33 cellular contexts compared by ENCODE assay signal in the genomic region with DNA sequence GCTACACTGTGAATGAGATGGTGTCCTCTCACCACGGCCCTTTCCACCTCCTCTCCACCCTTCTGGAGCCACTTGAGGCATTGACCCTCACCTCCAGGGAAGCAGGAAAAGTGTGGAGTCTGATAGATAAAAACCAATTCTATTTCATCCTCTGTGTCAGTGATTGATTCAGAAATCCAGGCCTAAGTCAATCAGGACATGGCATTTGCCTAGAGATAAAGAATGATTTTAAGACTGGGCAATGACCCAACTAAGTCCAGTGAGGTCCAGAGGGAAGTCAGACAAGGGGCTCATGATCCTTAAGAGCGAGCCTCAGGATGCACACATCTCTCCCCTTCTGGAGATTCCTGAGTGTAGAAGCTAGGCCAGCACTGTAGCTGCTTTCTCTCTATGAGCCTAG.
"Had no signal": no experiment of that assay in that cellular context is flagged by ENCODE, and none has a peak within 500 bp of the region (broad histone marks: within the 10 kb centered on the region; RNA-seq: fewer than 3 reads in every experiment).

No MANE protein-coding gene starts in this region.

- H3K27me3 ChIP-seq: adrenal gland, ascending aorta, breast epithelium, cardiac muscle cell, dorsolateral prefrontal cortex had no signal

- H3K4me3 ChIP-seq: adrenal gland, ascending aorta, breast epithelium, cardiac muscle cell, coronary artery, dorsolateral prefrontal cortex had no signal

- H3K9me3 ChIP-seq: adrenal gland, ascending aorta, breast epithelium had no signal

- H3K27ac Mint-ChIP-seq: activated B cell treated with CpG ODN at 0.5 μM for 24 hours; activated CD4-positive, alpha-beta memory T cell treated with anti-CD3 and anti-CD28 coated beads for 36 hours; activated CD4-positive, alpha-beta T cell treated with anti-CD3 and anti-CD28 coated beads, Interleukin-2, amount 10 ng/mL, durations not matched to agents 24 days and 14 days; activated CD8-positive, alpha-beta memory T cell treated with anti-CD3 and anti-CD28 coated beads, Interleukin-2, amount 10 ng/mL, durations not matched to agents 7 days and 5 days; activated CD8-positive, alpha-beta T cell treated with anti-CD3 and anti-CD28 coated beads, Interleukin-2, amount 10 ng/mL, durations not matched to agents 7 days and 5 days; activated naive CD4-positive, alpha-beta T cell treated with anti-CD3 and anti-CD28 coated beads for 36 hours; activated naive CD4-positive, alpha-beta T cell treated with anti-CD3 and anti-CD28 coated beads, Interleukin-2, amount 50 U/mL, for 24 hours; activated naive CD8-positive, alpha-beta T cell treated with anti-CD3 and anti-CD28 coated beads for 36 hours; activated naive CD8-positive, alpha-beta T cell treated with anti-CD3 and anti-CD28 coated beads, Interleukin-2, amount 50 U/mL, for 24 hours; activated T-helper 1 cell treated with anti-CD3 and anti-CD28 coated beads, Interleukin-12 subunit alpha, Interleukin-12 subunit beta, Interleukin-2, Interleukin-4 antibody, amounts not matched to agents 30 ng/mL and 10 ng/mL and 1 ng/mL, durations not matched to agents 14 hours and 24 hours and 36 hours; activated T-helper 2 cell treated with anti-CD3 and anti-CD28 coated beads, Interferon-gamma antibody, Interleukin-2, Interleukin-4, amounts not matched to agents 10 μg/mL and 5 μg/mL and 100 μg/mL, durations not matched to agents 14 hours and 24 hours and 36 hours; dendritic cell treated with granulocyte-macrophage colony-stimulating factor and Interleukin-4, amounts not matched to agents 40 ng/mL and 50 ng/mL, for 4 days; endodermal cell; T-helper 17 cell; T-helper 2 cell treated with Interferon-gamma antibody and Interleukin-4, amounts not matched to agents 5 μg/mL and 100 μg/mL, for 36 hours had no signal

- H3K4me3 Mint-ChIP-seq: activated B cell treated with CpG ODN at 0.5 μM for 24 hours; activated CD4-positive, alpha-beta memory T cell treated with anti-CD3 and anti-CD28 coated beads for 36 hours; activated CD4-positive, alpha-beta T cell treated with anti-CD3 and anti-CD28 coated beads, Interleukin-2, amount 10 ng/mL, durations not matched to agents 24 days and 14 days; activated CD8-positive, alpha-beta memory T cell treated with anti-CD3 and anti-CD28 coated beads, Interleukin-2, amount 10 ng/mL, durations not matched to agents 7 days and 5 days; activated CD8-positive, alpha-beta T cell treated with anti-CD3 and anti-CD28 coated beads, Interleukin-2, amount 10 ng/mL, durations not matched to agents 7 days and 5 days; activated naive CD4-positive, alpha-beta T cell treated with anti-CD3 and anti-CD28 coated beads for 36 hours; activated naive CD4-positive, alpha-beta T cell treated with anti-CD3 and anti-CD28 coated beads, Interleukin-2, amount 50 U/mL, for 24 hours; activated naive CD8-positive, alpha-beta T cell treated with anti-CD3 and anti-CD28 coated beads for 36 hours; activated naive CD8-positive, alpha-beta T cell treated with anti-CD3 and anti-CD28 coated beads, Interleukin-2, amount 50 U/mL, for 24 hours; activated T-helper 1 cell treated with anti-CD3 and anti-CD28 coated beads, Interleukin-12 subunit alpha, Interleukin-12 subunit beta, Interleukin-2, Interleukin-4 antibody, amounts not matched to agents 30 ng/mL and 10 ng/mL and 1 ng/mL, durations not matched to agents 14 hours and 24 hours and 36 hours; brain; central memory CD8-positive, alpha-beta T cell; dendritic cell treated with granulocyte-macrophage colony-stimulating factor and Interleukin-4, amounts not matched to agents 40 ng/mL and 50 ng/mL, for 4 days; endodermal cell; T-helper 2 cell treated with Interferon-gamma antibody and Interleukin-4, amounts not matched to agents 5 μg/mL and 100 μg/mL, for 36 hours had no signal

- ATAC-seq: activated CD4-positive, CD25-positive, alpha-beta regulatory T cell treated with anti-CD3 and anti-CD28 coated beads, Interleukin-2, amount 50 U/mL, for 24 hours; activated CD8-positive, alpha-beta memory T cell treated with anti-CD3 and anti-CD28 coated beads, Interleukin-2, amount 10 ng/mL, durations not matched to agents 7 days and 5 days; activated CD8-positive, alpha-beta T cell treated with anti-CD3 and anti-CD28 coated beads, Interleukin-2, amount 10 ng/mL, durations not matched to agents 7 days and 5 days; activated naive CD8-positive, alpha-beta T cell treated with anti-CD3 and anti-CD28 coated beads, Interleukin-2, amount 50 U/mL, for 24 hours; esophagus mucosa; T-helper 17 cell had no signal

- H3K27ac ChIP-seq: adrenal gland, ascending aorta, breast epithelium, cardiac muscle cell, coronary artery, WERI-Rb-1 had no signal

- H3K9me3 Mint-ChIP-seq: activated B cell treated with CpG ODN at 0.5 μM for 24 hours; activated CD4-positive, alpha-beta memory T cell treated with anti-CD3 and anti-CD28 coated beads for 36 hours; activated CD4-positive, alpha-beta T cell treated with anti-CD3 and anti-CD28 coated beads, Interleukin-2, amount 10 ng/mL, durations not matched to agents 24 days and 14 days; activated naive CD4-positive, alpha-beta T cell treated with anti-CD3 and anti-CD28 coated beads for 36 hours; activated naive CD4-positive, alpha-beta T cell treated with anti-CD3 and anti-CD28 coated beads, Interleukin-2, amount 50 U/mL, for 24 hours; activated naive CD8-positive, alpha-beta T cell treated with anti-CD3 and anti-CD28 coated beads for 36 hours; activated naive CD8-positive, alpha-beta T cell treated with anti-CD3 and anti-CD28 coated beads, Interleukin-2, amount 50 U/mL, for 24 hours; activated T-helper 1 cell treated with anti-CD3 and anti-CD28 coated beads, Interleukin-12 subunit alpha, Interleukin-12 subunit beta, Interleukin-2, Interleukin-4 antibody, amounts not matched to agents 30 ng/mL and 10 ng/mL and 1 ng/mL, durations not matched to agents 14 hours and 24 hours and 36 hours; activated T-helper 2 cell treated with anti-CD3 and anti-CD28 coated beads, Interferon-gamma antibody, Interleukin-2, Interleukin-4, amounts not matched to agents 10 μg/mL and 5 μg/mL and 100 μg/mL, durations not matched to agents 14 hours and 24 hours and 36 hours; central memory CD8-positive, alpha-beta T cell; dendritic cell treated with granulocyte-macrophage colony-stimulating factor and Interleukin-4, amounts not matched to agents 40 ng/mL and 50 ng/mL, for 4 days; endodermal cell; T-helper 2 cell treated with Interferon-gamma antibody and Interleukin-4, amounts not matched to agents 5 μg/mL and 100 μg/mL, for 36 hours had no signal

- FAIRE-seq: frontal cortex had no signal

- H3K36me3 Mint-ChIP-seq: activated CD4-positive, alpha-beta memory T cell treated with anti-CD3 and anti-CD28 coated beads for 36 hours; activated CD8-positive, alpha-beta memory T cell treated with anti-CD3 and anti-CD28 coated beads, Interleukin-2, amount 10 ng/mL, durations not matched to agents 7 days and 5 days; activated naive CD4-positive, alpha-beta T cell treated with anti-CD3 and anti-CD28 coated beads, Interleukin-2, amount 50 U/mL, for 24 hours; activated naive CD8-positive, alpha-beta T cell treated with anti-CD3 and anti-CD28 coated beads for 36 hours had no signal

- DNase-seq: activated B cell treated with CpG ODN at 0.5 μM for 24 hours; activated CD4-positive, alpha-beta memory T cell treated with anti-CD3 and anti-CD28 coated beads for 36 hours; activated CD4-positive, alpha-beta T cell treated with anti-CD3 and anti-CD28 coated beads, Interleukin-2, amount 10 ng/mL, durations not matched to agents 24 days and 14 days; activated CD8-positive, alpha-beta memory T cell treated with anti-CD3 and anti-CD28 coated beads, Interleukin-2, amount 10 ng/mL, durations not matched to agents 7 days and 5 days; activated CD8-positive, alpha-beta memory T cell treated with anti-CD3 and anti-CD28 coated beads, Interleukin-2, amount 50 U/mL, for 4 hours; activated CD8-positive, alpha-beta T cell treated with anti-CD3 and anti-CD28 coated beads, Interleukin-2, amount 10 ng/mL, durations not matched to agents 7 days and 5 days; activated effector memory CD4-positive, alpha-beta T cell treated with anti-CD3 and anti-CD28 coated beads, Interleukin-2, amount 50 U/mL, for 16 hours; activated naive CD8-positive, alpha-beta T cell treated with anti-CD3 and anti-CD28 coated beads for 36 hours; activated naive CD8-positive, alpha-beta T cell treated with anti-CD3 and anti-CD28 coated beads, Interleukin-2, amount 50 U/mL, for 24 hours; activated T-cell treated with anti-CD3 and anti-CD28 coated beads, Interleukin-2, amount 50 U/mL, for 1 hour; effector memory CD4-positive, alpha-beta T cell; T-helper 1 cell; T-helper 17 cell; T1000; WERI-Rb-1 had no signal

- H3K36me3 ChIP-seq: adrenal gland, ascending aorta, breast epithelium, cardiac muscle cell, WERI-Rb-1 had no signal

- H3K27me3 Mint-ChIP-seq: brain had no signal

- H3K4me1 Mint-ChIP-seq: activated B cell treated with CpG ODN at 0.5 μM for 24 hours; activated CD8-positive, alpha-beta memory T cell treated with anti-CD3 and anti-CD28 coated beads, Interleukin-2, amount 10 ng/mL, durations not matched to agents 7 days and 5 days; activated naive CD8-positive, alpha-beta T cell treated with anti-CD3 and anti-CD28 coated beads for 36 hours; activated naive CD8-positive, alpha-beta T cell treated with anti-CD3 and anti-CD28 coated beads, Interleukin-2, amount 50 U/mL, for 24 hours; central memory CD8-positive, alpha-beta T cell had no signal
